ENCODE assay signal across 1 cellular context in genomic region chr11:43948341-43949185, GRCh38.
TF ChIP-seq lines count a peak whose summit lies in the region.

No MANE protein-coding gene starts in this region.

TF ChIP-seq in K562, 482 proteins besides CTCF, POLR2A, EP300 and RAD21 (continued from another document):
- TF ChIP-seq IRF1 (CRISPR knock-in tag; IDR thresholded peaks at IDR 0.05; ENCODE audit: borderline replicate concordance): no peak
- no peak for TF ChIP-seq SNRNP70 (optimal IDR thresholded peaks at IDR 0.05; ENCODE audit: low read depth, low read length)
- no peak for TF ChIP-seq FOXJ2 (tag; IDR thresholded peaks at IDR 0.05)
- no peak for TF ChIP-seq ZBTB17 (CRISPR knock-in tag; IDR thresholded peaks at IDR 0.05)
- no peak for TF ChIP-seq GABPB1 (CRISPR knock-in tag; IDR thresholded peaks at IDR 0.05)
- TF ChIP-seq POLR2B (IDR thresholded peaks at IDR 0.05; ENCODE audit: low read depth, partially characterized antibody): no peak
- TF ChIP-seq PBX2 (CRISPR knock-in tag; IDR thresholded peaks at IDR 0.05; ENCODE audit: low read depth): no peak
- peak; percentile 62 for TF ChIP-seq PBX2 (tag; conservative IDR thresholded peaks at IDR 0.05; ENCODE audit: low read depth)
- peak; percentile 83 for TF ChIP-seq PKNOX1 (IDR thresholded peaks at IDR 0.05)
- no peak for TF ChIP-seq RBM15 (IDR thresholded peaks at IDR 0.05; ENCODE audit: insufficient read depth, low read length)
- TF ChIP-seq ETS2 (tag; IDR thresholded peaks at IDR 0.05; ENCODE audit: borderline replicate concordance, poor library complexity, severe bottlenecking): no peak
- peak; percentile 55 to 66; a peak in 2 of 4 replicates for TF ChIP-seq KDM1A (IDR thresholded peaks at IDR 0.05)
- TF ChIP-seq MAFG (tag; conservative IDR thresholded peaks at IDR 0.05): no peak
- no peak for TF ChIP-seq RBM14 (IDR thresholded peaks at IDR 0.05; ENCODE audit: borderline replicate concordance, insufficient read depth, low read depth, low read length)
- no peak for TF ChIP-seq GATAD2B (IDR thresholded peaks at IDR 0.05; ENCODE audit: borderline replicate concordance)
- no peak for TF ChIP-seq UBTF (IDR thresholded peaks at IDR 0.05; ENCODE audit: borderline replicate concordance in 1 of 2, low read depth in 2 of 2, low read length in 2 of 2)
- TF ChIP-seq HSF4 (CRISPR knock-in tag; IDR thresholded peaks at IDR 0.05; ENCODE audit: borderline replicate concordance): no peak
- no peak for TF ChIP-seq GATAD2A (IDR thresholded peaks at IDR 0.05)
- no peak for TF ChIP-seq ZNF184 (CRISPR knock-in tag; IDR thresholded peaks at IDR 0.05)
- TF ChIP-seq GMEB1 (CRISPR knock-in tag; IDR thresholded peaks at IDR 0.05): no peak
- no peak for TF ChIP-seq NCOA1 (IDR thresholded peaks at IDR 0.05; ENCODE audit: low read depth)
- TF ChIP-seq TGIF2 (CRISPR knock-in tag; IDR thresholded peaks at IDR 0.05): no peak
